Comparison of ENCODE assay signal across 8 cellular contexts in the genomic region with DNA sequence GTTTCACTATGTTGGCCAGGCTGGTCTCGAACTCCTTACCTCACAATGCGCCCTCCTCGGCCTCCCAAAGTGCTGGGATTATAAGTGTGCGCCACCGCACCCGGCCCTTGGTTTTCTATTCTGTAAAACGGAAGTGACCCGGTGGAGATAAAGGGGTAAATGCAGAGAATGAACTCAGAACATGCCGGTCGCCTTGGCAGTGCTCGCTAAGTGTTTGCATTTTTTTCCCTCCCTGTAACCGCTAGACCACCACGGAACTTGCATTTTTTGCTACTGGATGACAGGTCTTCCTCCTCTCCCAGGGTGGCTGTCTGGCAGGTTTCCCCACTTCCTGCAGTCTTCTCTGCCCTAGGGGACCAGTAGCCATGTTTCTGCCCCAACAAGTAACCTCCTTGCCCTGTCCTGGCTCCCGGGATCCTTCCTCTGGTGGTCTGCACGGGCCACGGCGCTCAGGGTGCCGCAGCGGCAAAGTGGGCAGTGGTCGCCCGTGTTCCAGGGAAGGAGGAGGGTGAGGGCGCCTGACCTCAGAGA. TPM values are rescaled to one million over a fixed set of nuclear protein-coding genes. Genes with fewer than 3 reads are reported as not detected.
DNase-seq lines count a peak whose midpoint lies in the region; ATAC-seq and TF ChIP-seq lines count a peak whose summit lies in the region.

No MANE protein-coding gene starts in this region.

- H3K9ac ChIP-seq in rectal smooth muscle tissue (ENCODE audit: low read length): no peak overlapping the region

- no peak overlapping the region for H3K4me3 Mint-ChIP-seq in dendritic cell treated with granulocyte-macrophage colony-stimulating factor and Interleukin-4, amounts not matched to agents 40 ng/mL and 50 ng/mL, for 4 days

- H3K27me3 ChIP-seq in PC-9 (ENCODE audit: insufficient read depth, low read depth): no peaks in the 10 kb centered on the region
- no peaks in the 10 kb centered on the region for H3K27me3 ChIP-seq in rectal smooth muscle tissue (ENCODE audit: control insufficient read depth, insufficient read depth, low read length)

- peaks cover 29% of the 10 kb centered on the region for H3K4me1 Mint-ChIP-seq in dendritic cell treated with granulocyte-macrophage colony-stimulating factor and Interleukin-4, amounts not matched to agents 40 ng/mL and 50 ng/mL, for 4 days (ENCODE audit: low read depth)

- H2AFZ ChIP-seq in PC-9: peak overlapping the region; percentile 73

- no peaks in the 10 kb centered on the region for H4K20me1 ChIP-seq in PC-9 (ENCODE audit: insufficient read depth)

- H3K36me3 Mint-ChIP-seq in dendritic cell treated with granulocyte-macrophage colony-stimulating factor and Interleukin-4, amounts not matched to agents 40 ng/mL and 50 ng/mL, for 4 days (ENCODE audit: low read depth): no peaks in the 10 kb centered on the region

- H3K79me2 ChIP-seq in PC-9 (ENCODE audit: low read depth): no peaks in the 10 kb centered on the region

- POLR2A ChIA-PET in PC-9 (lab: Charles Lee; ENCODE audit: unreplicated experiment): no interaction called here

- H3K27ac Mint-ChIP-seq in dendritic cell treated with granulocyte-macrophage colony-stimulating factor and Interleukin-4, amounts not matched to agents 40 ng/mL and 50 ng/mL, for 4 days: peak overlapping the region; percentile 98

- BruUV-seq in PC-9 (replicated peaks; lab: Mats Ljungman, UMichigan): no TSS peak

- H3K27ac ChIP-seq in PC-9 (peak overlapping the region; percentile 97), rectal smooth muscle tissue (ENCODE audit: low read depth, low read length) (peak overlapping the region; percentile 60)

- TF ChIP-seq CTCF in PC-9 (conservative IDR thresholded peaks at IDR 0.05): no peak

- no peak for ATAC-seq in HG03460 (IDR thresholded peaks at IDR 0.05; ENCODE audit: unreplicated experiment)

- peak overlapping the region; percentile 58 for H3K4me3 ChIP-seq in PC-9
- no peak overlapping the region for H3K4me3 ChIP-seq in rectal smooth muscle tissue (ENCODE audit: low read length)

- H3K9me3 Mint-ChIP-seq in dendritic cell treated with granulocyte-macrophage colony-stimulating factor and Interleukin-4, amounts not matched to agents 40 ng/mL and 50 ng/mL, for 4 days: no peaks in the 10 kb centered on the region

- no peaks in the 10 kb centered on the region for H3K9me3 ChIP-seq in PC-9 (ENCODE audit: insufficient read depth, low read depth)

- DNase-seq in GDM1 (lab: John Stamatoyannopoulos, UW) (peak; percentile 53), PC-9 (peak; percentile 47 to 74), SK-N-DZ (ENCODE audit: low spot score) (no peak), DMS79 treated with DMSO at 0.1 percent for 48 hours (lab: John Stamatoyannopoulos, UW) (no peak), NCI-H1092 (lab: John Stamatoyannopoulos, UW) (no peak)

- H3K36me3 ChIP-seq in PC-9 (ENCODE audit: low read depth): no peaks in the 10 kb centered on the region
- H3K36me3 ChIP-seq in rectal smooth muscle tissue (ENCODE audit: control insufficient read depth, insufficient read depth, low read length): no peaks in the 10 kb centered on the region

- H3K4me1 ChIP-seq in PC-9 (replicated peaks; ENCODE audit: insufficient read depth) (peaks cover 28% of the 10 kb centered on the region), rectal smooth muscle tissue (ENCODE audit: control insufficient read depth, insufficient read depth, low read length) (peaks cover 8% of the 10 kb centered on the region)

- CTCF ChIA-PET in PC-9 (lab: Charles Lee): interaction anchor here (0.6 kb wide), 1 partner anchor 192 kb away, joined by 5 read pairs; no protein-coding TSS in a partner anchor

- peaks cover 32% of the 10 kb centered on the region for H3F3A ChIP-seq in PC-9 (ENCODE audit: insufficient read depth, low read depth)

- H3K27me3 Mint-ChIP-seq in dendritic cell treated with granulocyte-macrophage colony-stimulating factor and Interleukin-4, amounts not matched to agents 40 ng/mL and 50 ng/mL, for 4 days: peaks cover 39% of the 10 kb centered on the region

- intact Hi-C loops in PC-9 (cut with micrococcal nuclease; ENCODE audit: unreplicated experiment): loop anchor here (5.0 kb wide), 2 partner anchors 131 to 411 kb away; no protein-coding TSS in a partner anchor
- intact Hi-C loops in dendritic cell treated with granulocyte-macrophage colony-stimulating factor and Interleukin-4, amounts not matched to agents 40 ng/mL and 50 ng/mL, for 4 days (cut with micrococcal nuclease): loop anchor here (1.0 to 10.0 kb wide), 2 partner anchors 19 to 442 kb away; partner anchors contain the start of genes GNA12 and SDK1

- H3K9me2 ChIP-seq in PC-9 (ENCODE audit: insufficient read depth): no peaks in the 10 kb centered on the region

- peak overlapping the region; percentile 79 for H3K4me2 ChIP-seq in PC-9

RNA-seq across cellular contexts. Expression of gene GNA12, which starts 18.8 kb away (rescaled TPM):
- 50.8 and 51.7 TPM in 2 replicates for total RNA-seq in PC-9 (2021)
- polyA plus RNA-seq in SK-N-DZ (2014; cell fraction: cytosol; rRNA removed): 11.6 and 14.4 TPM in 2 replicates
- 5.5 and 9.0 TPM in 2 replicates for polyA plus RNA-seq in SK-N-DZ (2014; cell fraction: nucleus; rRNA removed)

Comparison
In these comparisons a context has a peak if more than half of its experiments do, and no peak if none do; other contexts are left out.
1. DNase-seq: peak in GDM1 (single experiment) and PC-9 (2 of 2); none in SK-N-DZ (single experiment), DMS79 treated with DMSO at 0.1 percent for 48 hours (single experiment) and NCI-H1092 (single experiment).